Comparison of ENCODE assay signal across 15 cellular contexts in genomic region chr13:45231722-45232121, GRCh38. TPM values are rescaled to one million over a fixed set of nuclear protein-coding genes. Genes with fewer than 3 reads are reported as not detected.
DNase-seq lines count a peak whose midpoint lies in the region; ATAC-seq, FAIRE-seq and TF ChIP-seq lines count a peak whose summit lies in the region.
"Had no signal": no experiment of that assay in that cellular context is flagged by ENCODE, and none has a peak within 500 bp of the region (broad histone marks: within the 10 kb centered on the region; RNA-seq: fewer than 3 reads in every experiment).

No MANE protein-coding gene starts in this region.

- FAIRE-seq in pancreas (lab: Jason Lieb, UNC), result no peak
- FAIRE-seq: A204.1 had no signal

- TF ChIP-seq CTCF in pancreas (IDR thresholded peaks at IDR 0.05), result no peak

- no peak overlapping the region for H3K27ac ChIP-seq in pancreas
- H3K27ac ChIP-seq: esophagus muscularis mucosa, parathyroid adenoma had no signal

- DNase-seq in DMS79 treated with DMSO at 0.1 percent for 48 hours (lab: John Stamatoyannopoulos, UW), result peak; percentile 10
- no peak for DNase-seq in DMS79 (lab: John Stamatoyannopoulos, UW)
- peak; percentile 58 for DNase-seq in NCI-H748 (lab: John Stamatoyannopoulos, UW; ENCODE audit: unreplicated experiment)
- peak; percentile 39 for DNase-seq in fibroblast of gingiva (ENCODE audit: low read depth)
- DNase-seq in pancreas, result no peak
- DNase-seq in left colon, result no peak
- DNase-seq in cerebellar cortex (ENCODE audit: low spot score), result no peak
- DNase-seq: NCI-H2029 treated with DMSO at 0.1 percent for 48 hours; stimulated activated CD4-positive, alpha-beta T cell treated with anti-CD3 and anti-CD28 coated beads, Interleukin-4, amount 100 ng/mL, for 1 hour had no signal

- intact Hi-C loops in pancreas (cut with DNase I) (no loop called here), left colon (cut with DNase I, micrococcal nuclease) (no loop called here)

- H3K4me1 ChIP-seq in pancreas, result no peaks in the 10 kb centered on the region
- H3K4me1 ChIP-seq: parathyroid adenoma had no signal

- H3K9me3 ChIP-seq in pancreas, result no peaks in the 10 kb centered on the region
- H3K9me3 ChIP-seq: esophagus muscularis mucosa had no signal

- H3K4me3 ChIP-seq in pancreas, result no peak overlapping the region
- H3K4me3 ChIP-seq: esophagus muscularis mucosa had no signal

- ATAC-seq in pancreas (peak in 3 of 4 donors; percentile 54 to 72 (median 63)), left colon (no peak), GM18867 (IDR thresholded peaks at IDR 0.05; ENCODE audit: unreplicated experiment) (no peak)

- H3K36me3 ChIP-seq in pancreas, result no peaks in the 10 kb centered on the region
- H3K36me3 ChIP-seq: esophagus muscularis mucosa had no signal

- no peaks in the 10 kb centered on the region for H3K27me3 ChIP-seq in pancreas
- H3K27me3 ChIP-seq: esophagus muscularis mucosa had no signal

- WGBS in pancreas, 2 donors, result 16 to 24% methylated on average over 1 of the region's 1 CpG

RNA-seq across cellular contexts. Expression of gene KCTD4, which starts 30.9 kb away (rescaled TPM):
- total RNA-seq in pancreas (under 1 TPM in 4 of 6 donors, not detected in 2; 0.09 to 0.21 (median 0.15) TPM), left colon (under 1 TPM in 1 of 2 donors, not detected in 1; 0.45 TPM)
- polyA plus RNA-seq in pancreas, result under 1 TPM; 0.11 to 0.28 TPM
- total RNA-seq: Daoy, esophagus muscularis mucosa, kidney epithelial cell had no signal

Comparison
In these comparisons a context has a peak if more than half of its experiments do, and no peak if none do; other contexts are left out.
1. DNase-seq: peak in DMS79 treated with DMSO at 0.1 percent for 48 hours (single experiment), NCI-H748 (single experiment) and fibroblast of gingiva (single experiment); none in DMS79 (single experiment), pancreas (0 of 6), left colon (0 of 2) and cerebellar cortex (single experiment).
2. ATAC-seq: peak in pancreas (3 of 4); none in left colon (single experiment) and GM18867 (single experiment).